In the genomic region with DNA sequence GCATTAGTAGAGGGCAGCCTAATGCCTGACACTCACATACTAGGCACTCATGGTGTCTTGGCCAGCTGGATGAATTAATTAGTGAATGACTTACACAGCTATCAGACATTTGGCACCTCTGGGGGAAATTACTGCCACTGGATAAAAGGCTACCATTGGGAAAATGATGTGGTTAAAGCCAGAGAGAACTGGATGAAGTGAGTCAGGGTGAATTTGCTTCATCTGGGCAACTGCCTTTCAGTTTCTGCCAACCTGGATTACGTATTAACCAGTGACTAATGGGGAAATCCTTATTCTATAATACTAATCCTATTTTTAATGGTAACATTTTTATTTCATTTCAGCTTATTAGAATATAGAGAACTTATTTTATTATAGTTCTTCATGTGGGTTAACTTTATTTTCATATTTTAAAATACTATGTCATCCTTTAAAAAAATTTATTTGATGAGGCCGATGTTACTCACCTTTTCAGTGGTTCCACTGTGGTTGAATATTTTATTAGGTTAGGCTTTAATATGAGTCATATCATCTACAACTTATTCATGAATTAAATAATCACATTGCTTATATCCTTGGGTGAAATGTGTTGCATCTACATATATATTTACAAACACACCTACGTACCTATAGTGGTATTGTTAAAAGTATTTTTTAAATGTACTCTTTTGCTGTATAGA, we compare ENCODE assay signal across 9 cellular contexts.
DNase-seq lines count a peak whose midpoint lies in the region; ATAC-seq lines count a peak whose summit lies in the region.
"Had no signal": no experiment of that assay in that cellular context is flagged by ENCODE, and none has a peak within 500 bp of the region (broad histone marks: within the 10 kb centered on the region; RNA-seq: fewer than 3 reads in every experiment).

No MANE protein-coding gene starts in this region.

- H3K9me3 Mint-ChIP-seq in stimulated activated effector memory CD8-positive, alpha-beta T cell treated with anti-CD3 and anti-CD28 coated beads, Interleukin-12 subunit alpha, Interleukin-12 subunit beta, amount 100 ng/mL, for 72 hours: no peaks in the 10 kb centered on the region

- DNase-seq in NCI-H82 (lab: John Stamatoyannopoulos, UW) (peak; percentile 28), NCI-H82 treated with DMSO at 0.1 percent for 48 hours (lab: John Stamatoyannopoulos, UW; ENCODE audit: unreplicated experiment) (no peak), dermis microvascular lymphatic vessel endothelial cell (ENCODE audit: low read depth in 2 of 2) (peak; percentile 24 to 67), dedifferentiated amniotic fluid mesenchymal stem cell (ENCODE audit: extremely low spot score) (no peak), iPS-NIHi7 (ENCODE audit: extremely low spot score) (no peak), T-helper 1 cell (no peak)
- DNase-seq in stimulated activated effector memory CD8-positive, alpha-beta T cell treated with anti-CD3 and anti-CD28 coated beads, Interleukin-12 subunit alpha, Interleukin-12 subunit beta, amount 100 ng/mL, for 72 hours (ENCODE audit: low spot score in 2 of 2): no peak
- DNase-seq: AML-193 had no signal

- H3K27ac Mint-ChIP-seq in stimulated activated effector memory CD8-positive, alpha-beta T cell treated with anti-CD3 and anti-CD28 coated beads, Interleukin-12 subunit alpha, Interleukin-12 subunit beta, amount 100 ng/mL, for 72 hours: no peak overlapping the region

- H3K36me3 Mint-ChIP-seq in stimulated activated effector memory CD8-positive, alpha-beta T cell treated with anti-CD3 and anti-CD28 coated beads, Interleukin-12 subunit alpha, Interleukin-12 subunit beta, amount 100 ng/mL, for 72 hours: no peaks in the 10 kb centered on the region

- no peaks in the 10 kb centered on the region for H3K4me1 Mint-ChIP-seq in stimulated activated effector memory CD8-positive, alpha-beta T cell treated with anti-CD3 and anti-CD28 coated beads, Interleukin-12 subunit alpha, Interleukin-12 subunit beta, amount 100 ng/mL, for 72 hours

- H3K4me3 Mint-ChIP-seq in stimulated activated effector memory CD8-positive, alpha-beta T cell treated with anti-CD3 and anti-CD28 coated beads, Interleukin-12 subunit alpha, Interleukin-12 subunit beta, amount 100 ng/mL, for 72 hours: no peak overlapping the region

- ATAC-seq in HG03432 (IDR thresholded peaks at IDR 0.05; ENCODE audit: unreplicated experiment): peak; percentile 84
- peak; percentile 67 for ATAC-seq in stimulated activated effector memory CD8-positive, alpha-beta T cell treated with anti-CD3 and anti-CD28 coated beads, Interleukin-12 subunit alpha, Interleukin-12 subunit beta, amount 100 ng/mL, for 72 hours

Comparison
In these comparisons a context has a peak if more than half of its experiments do, and no peak if none do; other contexts are left out.
1. DNase-seq: peak in NCI-H82 (single experiment) and dermis microvascular lymphatic vessel endothelial cell (2 of 2); none in NCI-H82 treated with DMSO at 0.1 percent for 48 hours (single experiment), stimulated activated effector memory CD8-positive, alpha-beta T cell treated with anti-CD3 and anti-CD28 coated beads, Interleukin-12 subunit alpha, Interleukin-12 subunit beta, amount 100 ng/mL, for 72 hours (0 of 2), dedifferentiated amniotic fluid mesenchymal stem cell (single experiment), iPS-NIHi7 (single experiment) and T-helper 1 cell (0 of 5).